15 cellular contexts compared by ENCODE assay signal in genomic region chr12:52078276-52078675, GRCh38. TPM values are rescaled to one million over a fixed set of nuclear protein-coding genes. Genes with fewer than 3 reads are reported as not detected.
DNase-seq lines count a peak whose midpoint lies in the region; TF ChIP-seq lines count a peak whose summit lies in the region.
"Had no signal": no experiment of that assay in that cellular context is flagged by ENCODE, and none has a peak within 500 bp of the region (broad histone marks: within the 10 kb centered on the region; RNA-seq: fewer than 3 reads in every experiment).

No MANE protein-coding gene starts in this region.

- H3K36me3 ChIP-seq in BLaER1 (peaks cover 61% of the 10 kb centered on the region), osteoblast (ENCODE audit: insufficient read depth, low read length) (peaks cover 51% of the 10 kb centered on the region), uterus (no peaks in the 10 kb centered on the region)

- no peaks in the 10 kb centered on the region for H3K9me3 ChIP-seq in BLaER1
- no peaks in the 10 kb centered on the region for H3K9me3 ChIP-seq in osteoblast (ENCODE audit: low read depth, low read length)
- H3K9me3 ChIP-seq in uterus = no peaks in the 10 kb centered on the region
- H3K9me3 ChIP-seq: BE2C had no signal

- H3K27me3 ChIP-seq in BLaER1 = no peaks in the 10 kb centered on the region
- no peaks in the 10 kb centered on the region for H3K27me3 ChIP-seq in osteoblast (ENCODE audit: insufficient read depth, low read length)
- H3K27me3 ChIP-seq in uterus = no peaks in the 10 kb centered on the region
- H3K27me3 ChIP-seq: BE2C had no signal

- H3K4me2 ChIP-seq in BLaER1 (no peak overlapping the region), osteoblast (ENCODE audit: insufficient read depth, low read length) (no peak overlapping the region)

- TF ChIP-seq EP300 in Ishikawa (IDR thresholded peaks at IDR 0.05; ENCODE audit: borderline replicate concordance) = no peak

- no peak overlapping the region for H3K9ac ChIP-seq in BLaER1
- H3K9ac ChIP-seq: GM23248 had no signal

- peak; percentile 38 for DNase-seq in ecto neural progenitor cell (ENCODE audit: low spot score)
- peak; percentile 35 for DNase-seq in osteoblast (ENCODE audit: insufficient read length, low spot score, missing footprints)
- DNase-seq in uterus = no peak
- DNase-seq in activated CD8-positive, alpha-beta memory T cell treated with anti-CD3 and anti-CD28 coated beads for 24 hours = no peak
- no peak for DNase-seq in head of caudate nucleus
- DNase-seq: BE2C; CD8-positive, alpha-beta T cell; COR-L47; DND-41; GF-D8; GM23248; H7 had no signal

- H2AFZ ChIP-seq in osteoblast (ENCODE audit: low read length) = no peak overlapping the region
- H2AFZ ChIP-seq: GM23248 had no signal

- TF ChIP-seq CTCF in osteoblast (IDR thresholded peaks at IDR 0.05; ENCODE audit: extremely low read depth, low read depth, low read length) (no peak), uterus (IDR thresholded peaks at IDR 0.05) (no peak)

- peaks cover 65% of the 10 kb centered on the region for H4K20me1 ChIP-seq in BLaER1
- peaks cover 69% of the 10 kb centered on the region for H4K20me1 ChIP-seq in osteoblast (ENCODE audit: insufficient read depth, low read length)

- H3K4me1 ChIP-seq in BLaER1 (peaks cover 86% of the 10 kb centered on the region), osteoblast (ENCODE audit: insufficient read depth, low read length) (peaks cover 49% of the 10 kb centered on the region), uterus (peaks cover 0 to 9% of the 10 kb centered on the region in 2 donors)

- H3K4me3 ChIP-seq in BLaER1 (no peak overlapping the region), osteoblast (ENCODE audit: insufficient read depth, low read length) (no peak overlapping the region), uterus (no peak overlapping the region)
- H3K4me3 ChIP-seq: GM23248 had no signal

- H3K79me2 ChIP-seq in osteoblast (ENCODE audit: insufficient read depth, low read length) = peaks cover 55% of the 10 kb centered on the region

- intact Hi-C loops in uterus (cut with DNase I; ENCODE audit: low total_unique reads) (no loop called here), head of caudate nucleus (cut with DNase I) (no loop called here)

- TF ChIP-seq RAD21 in Ishikawa (IDR thresholded peaks at IDR 0.05; ENCODE audit: low read depth) = no peak

- TF ChIP-seq POLR2A in uterus (IDR thresholded peaks at IDR 0.05) = no peak

- 0 out of 2 replicates have a peak overlapping the region, but pooled peaks have one; percentile 25 for H3K27ac ChIP-seq in BLaER1
- no peak overlapping the region for H3K27ac ChIP-seq in osteoblast (ENCODE audit: low read depth, low read length)
- no peak overlapping the region for H3K27ac ChIP-seq in uterus
- H3K27ac ChIP-seq: GM23248 had no signal

TF ChIP-seq in Ishikawa, 13 proteins besides CTCF, POLR2A, EP300 and RAD21:
- TF ChIP-seq FOXM1 (IDR thresholded peaks at IDR 0.05; ENCODE audit: borderline replicate concordance, low read depth) = no peak
- peak; percentile 74 for TF ChIP-seq REST (IDR thresholded peaks at IDR 0.05; ENCODE audit: low read depth)

RNA-seq across cellular contexts. Expression of gene SMIM41, which starts 1.2 kb away (rescaled TPM):
- under 0.01 TPM in 1 of 2 replicates, not detected in the other for total RNA-seq in osteoblast
- not detected for total RNA-seq in uterus
- total RNA-seq: GM23248, H7, HT-29 had no signal

RNA-seq across cellular contexts. Expression of gene ATG101, which starts 8.5 kb away (rescaled TPM):
- total RNA-seq in osteoblast (49.5 and 64.4 TPM in 2 replicates), uterus (10 to 100 TPM; 28.3 to 42.1 (median 37.2) TPM)

RNA-seq across cellular contexts. Expression of gene NR4A1, which starts 27.0 kb away (rescaled TPM):
- total RNA-seq in osteoblast (3.3 and 3.5 TPM in 2 replicates), uterus (100 to 1,000 TPM in 3 of 4 donors, 10 to 100 TPM in 1; 31.7 to 297 (median 135) TPM)

Comparison
In these comparisons a context has a peak if more than half of its experiments do, and no peak if none do; other contexts are left out.
1. DNase-seq: peak in ecto neural progenitor cell (single experiment) and osteoblast (single experiment); none in uterus (0 of 2), activated CD8-positive, alpha-beta memory T cell treated with anti-CD3 and anti-CD28 coated beads for 24 hours (single experiment) and head of caudate nucleus (0 of 42).